In the genomic region with DNA sequence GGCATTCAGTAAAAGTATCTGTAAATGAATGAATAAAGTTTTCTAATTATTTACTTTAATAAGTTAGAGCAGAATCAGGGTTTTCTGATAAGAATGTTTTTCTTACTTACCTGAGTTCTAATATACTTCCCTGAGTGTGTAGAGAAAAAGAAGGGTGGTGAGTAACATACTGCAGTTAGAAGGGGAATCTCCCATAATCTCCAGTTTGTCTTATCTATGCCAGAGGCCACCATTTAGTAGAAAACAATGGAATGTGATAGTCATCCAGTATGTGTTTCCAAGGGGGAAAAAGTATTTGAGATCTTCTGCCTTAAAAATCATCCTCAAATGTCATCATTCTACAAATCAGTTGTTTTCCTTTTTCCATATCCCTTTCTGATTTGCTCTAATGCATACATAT, we compare ENCODE assay signal across 24 cellular contexts. TPM values are rescaled to one million over a fixed set of nuclear protein-coding genes. Genes with fewer than 3 reads are reported as not detected.
"Had no signal": no experiment of that assay in that cellular context is flagged by ENCODE, and none has a peak within 500 bp of the region (broad histone marks: within the 10 kb centered on the region; RNA-seq: fewer than 3 reads in every experiment).

No MANE protein-coding gene starts in this region.

- H3K36me3 Mint-ChIP-seq: activated CD4-positive, alpha-beta memory T cell treated with anti-CD3 and anti-CD28 coated beads for 36 hours; activated naive CD8-positive, alpha-beta T cell had no signal

- H3K36me3 ChIP-seq: breast epithelium had no signal

- H3K9me3 Mint-ChIP-seq: activated CD4-positive, alpha-beta memory T cell treated with anti-CD3 and anti-CD28 coated beads for 36 hours; activated CD4-positive, alpha-beta T cell treated with anti-CD3 and anti-CD28 coated beads, Interleukin-2, amount 10 ng/mL, durations not matched to agents 24 days and 14 days; activated T-helper 17 cell treated with anti-CD3 and anti-CD28 coated beads, Interleukin-2, amount 50 U/mL, for 72 hours; T-helper 1 cell treated with Interleukin-12 subunit alpha and Interleukin-12 subunit beta and Interleukin-4 antibody, amounts not matched to agents 30 μg/mL and 1 μg/mL, for 36 hours had no signal

- H3K4me3 ChIP-seq: breast epithelium, K562 had no signal

- FAIRE-seq: K562, RCC 7860 had no signal

- H3K27ac Mint-ChIP-seq: activated CD4-positive, alpha-beta memory T cell treated with anti-CD3 and anti-CD28 coated beads for 36 hours; activated CD4-positive, alpha-beta T cell treated with anti-CD3 and anti-CD28 coated beads, Interleukin-2, amount 10 ng/mL, durations not matched to agents 24 days and 14 days; activated naive CD4-positive, alpha-beta T cell treated with anti-CD3 and anti-CD28 coated beads for 36 hours; activated naive CD8-positive, alpha-beta T cell; activated T-helper 17 cell treated with anti-CD3 and anti-CD28 coated beads, Interleukin-2, amount 50 U/mL, for 72 hours; T-helper 1 cell treated with Interleukin-12 subunit alpha and Interleukin-12 subunit beta and Interleukin-4 antibody, amounts not matched to agents 30 μg/mL and 1 μg/mL, for 36 hours had no signal

- H3K4me1 ChIP-seq: breast epithelium had no signal

- DNase-seq: activated CD4-positive, alpha-beta memory T cell treated with anti-CD3 and anti-CD28 coated beads for 36 hours; activated CD4-positive, alpha-beta T cell treated with anti-CD3 and anti-CD28 coated beads, Interleukin-2, amount 10 ng/mL, durations not matched to agents 24 days and 14 days; activated gamma-delta T cell; activated naive CD4-positive, alpha-beta T cell treated with anti-CD3 and anti-CD28 coated beads for 36 hours; activated T-cell treated with anti-CD3 and anti-CD28 coated beads for 4 hours; activated T-cell treated with anti-CD3 and anti-CD28 coated beads, Interleukin-2, amount 50 U/mL, for 48 hours; amygdala; caudate nucleus; Karpas-422; MM.1S; NCI-H1417; NCI-H1930; NCI-H2171; NCI-H2227 treated with DMSO at 0.1 percent for 48 hours; NCI-H526; PC-3; SHP77 treated with DMSO at 0.1 percent for 48 hours had no signal

- H3K4me1 Mint-ChIP-seq: activated CD4-positive, alpha-beta T cell treated with anti-CD3 and anti-CD28 coated beads, Interleukin-2, amount 10 ng/mL, durations not matched to agents 24 days and 14 days; activated T-helper 17 cell treated with anti-CD3 and anti-CD28 coated beads, Interleukin-2, amount 50 U/mL, for 72 hours had no signal

- ATAC-seq: activated CD4-positive, CD25-positive, alpha-beta regulatory T cell treated with anti-CD3 and anti-CD28 coated beads, Interleukin-2, amount 50 U/mL, for 24 hours; activated T-helper 17 cell treated with anti-CD3 and anti-CD28 coated beads, Interleukin-2, amount 50 U/mL, for 72 hours; K562; PC-3 had no signal

- H3K27ac ChIP-seq: breast epithelium had no signal

- H3K4me3 Mint-ChIP-seq: activated CD4-positive, alpha-beta memory T cell treated with anti-CD3 and anti-CD28 coated beads for 36 hours; activated CD4-positive, alpha-beta T cell treated with anti-CD3 and anti-CD28 coated beads, Interleukin-2, amount 10 ng/mL, durations not matched to agents 24 days and 14 days; activated naive CD4-positive, alpha-beta T cell treated with anti-CD3 and anti-CD28 coated beads for 36 hours; activated naive CD8-positive, alpha-beta T cell; activated T-helper 17 cell treated with anti-CD3 and anti-CD28 coated beads, Interleukin-2, amount 50 U/mL, for 72 hours; T-helper 1 cell treated with Interleukin-12 subunit alpha and Interleukin-12 subunit beta and Interleukin-4 antibody, amounts not matched to agents 30 μg/mL and 1 μg/mL, for 36 hours had no signal

- H3K27me3 ChIP-seq: breast epithelium had no signal

- H3K9me3 ChIP-seq: breast epithelium had no signal

RNA-seq across cellular contexts. Expression of a gene that starts 56.5 kb away (rescaled TPM):
- polyA plus RNA-seq: K562 had no signal
